In the genomic region with DNA sequence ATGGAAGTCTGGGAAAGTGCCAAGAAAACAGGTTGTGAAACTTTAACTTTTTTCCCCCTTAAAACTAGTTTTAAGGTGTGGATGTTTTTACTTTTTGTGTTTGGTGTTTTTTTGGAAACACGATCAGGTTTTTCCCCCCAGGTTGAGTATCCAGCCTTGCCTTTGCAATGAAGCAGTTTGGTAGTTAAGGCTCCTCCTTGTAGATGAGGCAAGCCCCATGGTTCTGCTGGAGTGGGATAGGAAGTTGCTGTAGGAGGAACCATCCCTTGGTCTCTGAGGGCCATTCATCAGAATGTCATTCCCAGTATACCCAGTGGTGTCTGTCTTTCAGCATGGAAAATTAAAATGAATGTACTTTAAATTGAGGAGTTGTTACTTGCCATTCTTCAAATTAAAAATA, we compare ENCODE assay signal across 8 cellular contexts. TPM values are rescaled to one million over a fixed set of nuclear protein-coding genes. Genes with fewer than 3 reads are reported as not detected.
A peak's percentile ranks its signal among the peaks of the same experiment; 100 is the strongest.
DNase-seq lines count a peak whose midpoint lies in the region; ATAC-seq and TF ChIP-seq lines count a peak whose summit lies in the region.

No MANE protein-coding gene starts in this region.

- intact Hi-C loops in activated CD4-positive, alpha-beta memory T cell treated with anti-CD3 and anti-CD28 coated beads for 36 hours (cut with micrococcal nuclease): loop anchor here (2.0 to 5.0 kb wide), 2 partner anchors 71 to 261 kb away; no protein-coding TSS in a partner anchor
- intact Hi-C loops in upper lobe of right lung (cut with DNase I): no loop called here

- H3K9me3 ChIP-seq in iPS-15b (ENCODE audit: control insufficient read depth, insufficient read depth, low read length) (no peaks in the 10 kb centered on the region), upper lobe of right lung (no peaks in the 10 kb centered on the region), WERI-Rb-1 (ENCODE audit: severe bottlenecking) (no peaks in the 10 kb centered on the region)

- no peak for DNase-seq in activated naive CD4-positive, alpha-beta T cell (lab: John Stamatoyannopoulos, UW)
- DNase-seq in activated CD4-positive, alpha-beta memory T cell treated with anti-CD3 and anti-CD28 coated beads for 36 hours: no peak
- DNase-seq in upper lobe of right lung (no peak), WERI-Rb-1 (no peak), NK-92 (lab: John Stamatoyannopoulos, UW; ENCODE audit: unreplicated experiment) (no peak)

- H3K4me1 Mint-ChIP-seq in activated naive CD4-positive, alpha-beta T cell treated with anti-CD3 and anti-CD28 coated beads, Interleukin-2, amount 50 U/mL, for 24 hours: peaks cover 79% of the 10 kb centered on the region
- H3K4me1 Mint-ChIP-seq in activated CD4-positive, alpha-beta memory T cell treated with anti-CD3 and anti-CD28 coated beads for 36 hours (ENCODE audit: low read depth): peaks cover 70% of the 10 kb centered on the region

- TF ChIP-seq CTCF in upper lobe of right lung (IDR thresholded peaks at IDR 0.05) (no peak), WERI-Rb-1 (IDR thresholded peaks at IDR 0.05; ENCODE audit: low read depth, low read length) (no peak)

- H3K4me3 ChIP-seq in iPS-15b (ENCODE audit: low read depth, low read length) (peak overlapping the region; percentile 87), upper lobe of right lung (peak overlapping the region; percentile 90), WERI-Rb-1 (ENCODE audit: low read depth, low read length) (no peak overlapping the region)

- H3K27me3 Mint-ChIP-seq in activated naive CD4-positive, alpha-beta T cell treated with anti-CD3 and anti-CD28 coated beads, Interleukin-2, amount 50 U/mL, for 24 hours: no peaks in the 10 kb centered on the region
- no peaks in the 10 kb centered on the region for H3K27me3 Mint-ChIP-seq in activated CD4-positive, alpha-beta memory T cell treated with anti-CD3 and anti-CD28 coated beads for 36 hours

- H3K4me1 ChIP-seq in iPS-15b (ENCODE audit: control insufficient read depth, insufficient read depth, low read length): peaks cover 43% of the 10 kb centered on the region
- peaks cover 45% of the 10 kb centered on the region for H3K4me1 ChIP-seq in upper lobe of right lung

- H3K4me3 Mint-ChIP-seq in activated naive CD4-positive, alpha-beta T cell treated with anti-CD3 and anti-CD28 coated beads, Interleukin-2, amount 50 U/mL, for 24 hours: peak overlapping the region; percentile 98
- peak overlapping the region; percentile 89 for H3K4me3 Mint-ChIP-seq in activated CD4-positive, alpha-beta memory T cell treated with anti-CD3 and anti-CD28 coated beads for 36 hours

- POLR2A ChIA-PET in activated CD4-positive, alpha-beta memory T cell treated with anti-CD3 and anti-CD28 coated beads for 36 hours (lab: Charles Lee): interaction anchor here (1.1 kb wide), 1 partner anchor 425 kb away, joined by 3 read pairs; a partner anchor contains a TSS

- no peak overlapping the region for H3K27ac ChIP-seq in upper lobe of right lung
- no peak overlapping the region for H3K27ac ChIP-seq in WERI-Rb-1

- H3K27ac Mint-ChIP-seq in activated naive CD4-positive, alpha-beta T cell treated with anti-CD3 and anti-CD28 coated beads, Interleukin-2, amount 50 U/mL, for 24 hours: peak overlapping the region; percentile 97
- H3K27ac Mint-ChIP-seq in activated CD4-positive, alpha-beta memory T cell treated with anti-CD3 and anti-CD28 coated beads for 36 hours: peak overlapping the region; percentile 35

- H3K36me3 Mint-ChIP-seq in activated naive CD4-positive, alpha-beta T cell treated with anti-CD3 and anti-CD28 coated beads, Interleukin-2, amount 50 U/mL, for 24 hours: peaks cover 8% of the 10 kb centered on the region
- peaks cover 6% of the 10 kb centered on the region for H3K36me3 Mint-ChIP-seq in activated CD4-positive, alpha-beta memory T cell treated with anti-CD3 and anti-CD28 coated beads for 36 hours

- ATAC-seq in upper lobe of right lung (no peak), HG03432 (IDR thresholded peaks at IDR 0.05; ENCODE audit: unreplicated experiment) (no peak)

- no peaks in the 10 kb centered on the region for H3K36me3 ChIP-seq in iPS-15b (ENCODE audit: control insufficient read depth, insufficient read depth, low read length)
- H3K36me3 ChIP-seq in upper lobe of right lung: no peaks in the 10 kb centered on the region
- peaks cover 5% of the 10 kb centered on the region for H3K36me3 ChIP-seq in WERI-Rb-1

- H3K27me3 ChIP-seq in iPS-15b (ENCODE audit: control insufficient read depth, insufficient read depth, low read length) (no peaks in the 10 kb centered on the region), upper lobe of right lung (no peaks in the 10 kb centered on the region), WERI-Rb-1 (ENCODE audit: insufficient read depth, low read depth, severe bottlenecking) (no peaks in the 10 kb centered on the region)

- CTCF ChIA-PET in activated CD4-positive, alpha-beta memory T cell treated with anti-CD3 and anti-CD28 coated beads for 36 hours (lab: Charles Lee): no interaction called here

- no peak overlapping the region for H3K9ac ChIP-seq in iPS-15b (ENCODE audit: low read depth, low read length)

- H3K9me3 Mint-ChIP-seq in activated naive CD4-positive, alpha-beta T cell treated with anti-CD3 and anti-CD28 coated beads, Interleukin-2, amount 50 U/mL, for 24 hours: no peaks in the 10 kb centered on the region
- no peaks in the 10 kb centered on the region for H3K9me3 Mint-ChIP-seq in activated CD4-positive, alpha-beta memory T cell treated with anti-CD3 and anti-CD28 coated beads for 36 hours

RNA-seq across cellular contexts. Expression of a gene that starts 2.7 kb away (rescaled TPM):
- 10 to 100 TPM; 64.7 to 69.6 TPM for total RNA-seq in activated CD4-positive, alpha-beta memory T cell treated with anti-CD3 and anti-CD28 coated beads for 36 hours
- total RNA-seq in upper lobe of right lung: 44.4 TPM
